11 cellular contexts compared by ENCODE assay signal in genomic region chr2:160940699-160941098, GRCh38.
DNase-seq lines count a peak whose midpoint lies in the region; ATAC-seq and TF ChIP-seq lines count a peak whose summit lies in the region.
"Had no signal": no experiment of that assay in that cellular context is flagged by ENCODE, and none has a peak within 500 bp of the region (broad histone marks: within the 10 kb centered on the region; RNA-seq: fewer than 3 reads in every experiment).

No MANE protein-coding gene starts in this region.

- peaks cover 14% of the 10 kb centered on the region for H3K4me1 ChIP-seq in adipocyte (ENCODE audit: control insufficient read depth, insufficient read depth, low read length)
- peaks cover 0 to 4% (median 0%) of the 10 kb centered on the region in 6 donors for H3K4me1 ChIP-seq in spleen

- H3K27ac ChIP-seq in spleen: no peak overlapping the region

- H3K27me3 ChIP-seq in adipocyte (replicated peaks; ENCODE audit: control insufficient read depth, insufficient read depth, low read length) (no peaks in the 10 kb centered on the region), spleen (replicated peaks in 1 of 7) (no peaks in the 10 kb centered on the region)

- no peaks in the 10 kb centered on the region for H3K9me3 Mint-ChIP-seq in stimulated activated naive CD8-positive, alpha-beta T cell treated with anti-CD3 and anti-CD28 coated beads, Interleukin-15, amount 100 ng/mL, for 72 hours

- no peak overlapping the region for H3K9ac ChIP-seq in adipocyte (ENCODE audit: low read length)

- H3K4me3 ChIP-seq in adipocyte (ENCODE audit: low read length): no peak overlapping the region
- H3K4me3 ChIP-seq in spleen: no peak overlapping the region
- H3K4me3 ChIP-seq: skin epidermis had no signal

- H3K4me1 Mint-ChIP-seq in stimulated activated naive CD8-positive, alpha-beta T cell treated with anti-CD3 and anti-CD28 coated beads, Interleukin-15, amount 100 ng/mL, for 72 hours: peaks cover 21% of the 10 kb centered on the region

- peak overlapping the region in 1 of 2 donors; percentile 1 for H3K27ac Mint-ChIP-seq in stimulated activated naive CD8-positive, alpha-beta T cell treated with anti-CD3 and anti-CD28 coated beads, Interleukin-15, amount 100 ng/mL, for 72 hours

- 57 to 70% (median 69%) methylated on average over 2 of the region's 2 CpGs for WGBS in spleen, 5 donors

- TF ChIP-seq POLR2A in spleen (IDR thresholded peaks at IDR 0.05): no peak

- peak in 1 of 2 donors; percentile 11 for DNase-seq in stimulated activated naive CD8-positive, alpha-beta T cell treated with anti-CD3 and anti-CD28 coated beads, Interleukin-15, amount 100 ng/mL, for 72 hours
- no peak for DNase-seq in stimulated activated naive CD8-positive, alpha-beta T cell treated with anti-CD3 and anti-CD28 coated beads, Interleukin-15, Interleukin-2, amounts not matched to agents 100 U/mL and 50 U/mL, for 24 hours
- DNase-seq in adipocyte (ENCODE audit: low read depth): peak; percentile 77
- DNase-seq in CD1c-positive myeloid dendritic cell (ENCODE audit: extremely low spot score): no peak
- no peak for DNase-seq in stimulated activated CD8-positive, alpha-beta memory T cell treated with anti-CD3 and anti-CD28 coated beads, Interleukin-4, amount 100 ng/mL, for 48 hours
- DNase-seq in spleen: no peak
- no peak for DNase-seq in activated effector memory CD4-positive, alpha-beta T cell treated with Interleukin-2 at 50 U/mL for 16 hours
- DNase-seq: SHP77 had no signal

- no peaks in the 10 kb centered on the region for H3K9me3 ChIP-seq in adipocyte (ENCODE audit: control insufficient read depth, low read length)
- H3K9me3 ChIP-seq in spleen: no peaks in the 10 kb centered on the region

- no peak overlapping the region for H3K4me3 Mint-ChIP-seq in stimulated activated naive CD8-positive, alpha-beta T cell treated with anti-CD3 and anti-CD28 coated beads, Interleukin-15, amount 100 ng/mL, for 72 hours

- ATAC-seq in stimulated activated naive CD8-positive, alpha-beta T cell treated with anti-CD3 and anti-CD28 coated beads, Interleukin-15, amount 100 ng/mL, for 72 hours: peak; percentile 59
- ATAC-seq in stimulated activated naive CD8-positive, alpha-beta T cell treated with anti-CD3 and anti-CD28 coated beads, Interleukin-15, Interleukin-2, amounts not matched to agents 100 U/mL and 50 U/mL, for 24 hours: no peak
- ATAC-seq in HG02884 (IDR thresholded peaks at IDR 0.05; ENCODE audit: unreplicated experiment): peak; percentile 88
- ATAC-seq: left lobe of liver had no signal

- H3K36me3 ChIP-seq in adipocyte (ENCODE audit: control insufficient read depth, insufficient read depth, low read length, severe bottlenecking): no peaks in the 10 kb centered on the region
- H3K36me3 ChIP-seq in spleen: no peaks in the 10 kb centered on the region

- no peaks in the 10 kb centered on the region for H3K27me3 Mint-ChIP-seq in stimulated activated naive CD8-positive, alpha-beta T cell treated with anti-CD3 and anti-CD28 coated beads, Interleukin-15, amount 100 ng/mL, for 72 hours

- intact Hi-C loops in spleen (cut with DNase I; ENCODE audit: low total_unique reads): no loop called here

- TF ChIP-seq CTCF in spleen (IDR thresholded peaks at IDR 0.05 in 8 of 11, conservative IDR thresholded peaks at IDR 0.05 in 3 of 11): no peak
